ENCODE assay signal across 8 cellular contexts in the genomic region with DNA sequence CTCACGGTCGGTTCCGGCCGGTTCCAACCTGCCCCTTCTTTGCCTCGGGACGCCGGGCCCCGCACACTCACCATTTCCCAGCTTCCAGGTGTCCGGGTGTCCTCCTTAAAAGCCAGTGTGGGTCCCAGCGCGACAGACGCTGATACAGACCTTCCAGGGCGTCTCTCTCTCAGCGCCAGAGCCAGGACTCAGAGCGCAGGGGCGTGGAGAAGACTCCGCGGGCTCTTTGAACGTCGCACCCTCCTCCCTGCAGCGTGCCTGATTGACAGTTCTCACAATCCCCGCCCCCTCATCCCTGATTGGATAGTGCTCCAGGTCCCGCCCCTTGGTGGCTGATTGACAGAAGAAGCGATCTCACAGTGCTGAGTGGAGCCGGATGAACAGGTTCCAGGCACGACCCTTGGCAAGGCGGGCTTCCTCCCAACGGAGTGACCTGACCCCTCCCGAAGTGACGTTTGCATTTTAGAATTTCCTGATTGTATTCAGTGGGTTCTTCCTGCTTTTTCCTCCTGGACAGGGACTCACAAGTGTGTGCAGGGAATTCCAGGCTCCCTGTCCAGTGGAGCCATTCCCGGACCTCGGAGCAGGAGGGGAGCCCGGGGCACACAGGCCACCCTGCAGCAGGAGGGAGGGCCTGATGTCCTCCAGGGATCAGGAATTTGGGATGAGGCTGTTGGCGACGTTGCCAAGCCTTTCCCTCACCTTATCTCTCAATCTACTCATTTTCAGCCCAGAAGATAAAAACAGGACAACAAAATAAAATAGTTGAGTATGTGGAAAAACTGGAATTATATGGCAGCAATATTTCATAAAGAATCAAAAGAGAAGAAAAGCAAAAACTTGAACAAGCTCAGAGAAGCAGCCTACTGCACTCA. TPM values are rescaled to one million over a fixed set of nuclear protein-coding genes. Genes with fewer than 3 reads are reported as not detected.
DNase-seq lines count a peak whose midpoint lies in the region; ATAC-seq and TF ChIP-seq lines count a peak whose summit lies in the region.

A gene (minus strand): TSS at position 201 of the 875 bp plus-strand sequence. CDS start 127 bp downstream, at position 74.

- DNase-seq in NCI-H128 (lab: John Stamatoyannopoulos, UW; ENCODE audit: unreplicated experiment), result peak; percentile 98
- DNase-seq in SW 1271 (lab: John Stamatoyannopoulos, UW), result peak; percentile 95 to 99
- DNase-seq in adipocyte (ENCODE audit: low read depth), result peak; percentile 99
- peak; percentile 98 for DNase-seq in cardiac septum (ENCODE audit: low spot score)
- peak; percentile 99 to 100 for DNase-seq in tibial nerve (ENCODE audit: low spot score in 2 of 2)

- peak; percentile 64 to 87 for TF ChIP-seq EP300 in tibial nerve (IDR thresholded peaks at IDR 0.05)

- peak within 1 kb of the TSS; percentile 88 for H3K27ac ChIP-seq in parathyroid adenoma
- peak within 1 kb of the TSS; percentile 47 to 90 (median 84) for H3K27ac ChIP-seq in tibial nerve

- H3K9ac ChIP-seq in adipocyte (ENCODE audit: low read length) (peak within 1 kb of the TSS; percentile 92), parathyroid adenoma (peak within 1 kb of the TSS; percentile 49)

- H3K4me3 ChIP-seq in GM12875 (ENCODE audit: low read depth, low read length), result peak within 1 kb of the TSS; percentile 97
- H3K4me3 ChIP-seq in adipocyte (ENCODE audit: low read length), result peak within 1 kb of the TSS; percentile 95
- H3K4me3 ChIP-seq in parathyroid adenoma (ENCODE audit: low read depth, low read length), result peak within 1 kb of the TSS; percentile 97
- H3K4me3 ChIP-seq in tibial nerve, result peak within 1 kb of the TSS; percentile 57 to 91 (median 68)

- H3K27me3 ChIP-seq in adipocyte (replicated peaks; ENCODE audit: control insufficient read depth, insufficient read depth, low read length) (no peaks in the 10 kb centered on the region), parathyroid adenoma (ENCODE audit: control insufficient read depth, insufficient read depth, low read length) (no peaks in the 10 kb centered on the region), tibial nerve (no peaks in the 10 kb centered on the region)

- peak in 1 of 2 donors; percentile 77 for TF ChIP-seq POLR2A in tibial nerve (IDR thresholded peaks at IDR 0.05)

- H2AFZ ChIP-seq in parathyroid adenoma, result peak within 1 kb of the TSS; percentile 92

- H3K4me2 ChIP-seq in parathyroid adenoma (ENCODE audit: low read length), result peak within 1 kb of the TSS; percentile 91

- H3K79me2 ChIP-seq in parathyroid adenoma, result peaks cover 9% of the 10 kb centered on the region

- TF ChIP-seq CTCF in GM12875 (IDR thresholded peaks at IDR 0.05; ENCODE audit: borderline replicate concordance, insufficient read depth, low read depth, low read length) (no peak), parathyroid adenoma (IDR thresholded peaks at IDR 0.05) (no peak), tibial nerve (IDR thresholded peaks at IDR 0.05) (no peak)

- H3K4me1 ChIP-seq in adipocyte (ENCODE audit: control insufficient read depth, insufficient read depth, low read length) (peaks cover 16% of the 10 kb centered on the region), parathyroid adenoma (peaks cover 8% of the 10 kb centered on the region), tibial nerve (peaks cover 0 to 23% (median 10%) of the 10 kb centered on the region in 4 donors)

- 0 to 1% methylated on average over 31 to 34 of the region's 35 CpGs for WGBS in tibial nerve, 2 donors

- intact Hi-C loops in cardiac septum (cut with DNase I), result loop anchor here (1.0 kb wide), 1 partner anchor 27 kb away; a partner anchor contains a TSS

- H3K36me3 ChIP-seq in adipocyte (ENCODE audit: control insufficient read depth, insufficient read depth, low read length, severe bottlenecking) (no peaks in the 10 kb centered on the region), parathyroid adenoma (ENCODE audit: control insufficient read depth, insufficient read depth, low read length) (no peaks in the 10 kb centered on the region), tibial nerve (no peaks in the 10 kb centered on the region)

- peak; percentile 90 for ATAC-seq in HG02759 (IDR thresholded peaks at IDR 0.05; ENCODE audit: unreplicated experiment)

- no peaks in the 10 kb centered on the region for H3K9me3 ChIP-seq in adipocyte (ENCODE audit: control insufficient read depth, low read length)
- H3K9me3 ChIP-seq in parathyroid adenoma (ENCODE audit: control insufficient read depth, low read length), result no peaks in the 10 kb centered on the region
- no peaks in the 10 kb centered on the region for H3K9me3 ChIP-seq in tibial nerve

RNA-seq across cellular contexts. Expression of the gene that starts here (rescaled TPM):
- total RNA-seq in cardiac septum (2.3 TPM), tibial nerve (10 to 100 TPM in 2 of 4 donors, 1 to 10 TPM in 2; 8.1 to 16.5 (median 10.0) TPM)

Comparison
In these comparisons a context has a peak if more than half of its experiments do, and no peak if none do; other contexts are left out.
1. Peak in every context shown above with its lines: DNase-seq, ATAC-seq, H3K4me3 ChIP-seq and H3K27ac ChIP-seq.